In genomic region chr17:8740486-8740885, GRCh38 we compare ENCODE assay signal across 8 cellular contexts.
DNase-seq lines count a peak whose midpoint lies in the region; ATAC-seq lines count a peak whose summit lies in the region.

No MANE protein-coding gene starts in this region.

- H3K27me3 Mint-ChIP-seq in stimulated activated naive CD8-positive, alpha-beta T cell treated with anti-CD3 and anti-CD28 coated beads, Interleukin-15, amount 100 ng/mL, for 72 hours: no peaks in the 10 kb centered on the region

- peak; percentile 30 for DNase-seq in NCI-H82 (lab: John Stamatoyannopoulos, UW)
- no peak for DNase-seq in NCI-H82 treated with DMSO at 0.1 percent for 48 hours (lab: John Stamatoyannopoulos, UW; ENCODE audit: unreplicated experiment)
- DNase-seq in activated CD8-positive, alpha-beta memory T cell treated with anti-CD3 and anti-CD28 coated beads, Interleukin-2, amount 50 U/mL, for 1 hour (ENCODE audit: extremely low read depth): peak; percentile 35
- peak; percentile 72 for DNase-seq in islet precursor cell
- DNase-seq in stimulated activated naive CD8-positive, alpha-beta T cell treated with anti-CD3 and anti-CD28 coated beads, Interleukin-15, amount 100 ng/mL, for 72 hours: peak; percentile 32 to 57

- peak overlapping the region; percentile 84 to 97 for H3K27ac Mint-ChIP-seq in stimulated activated naive CD8-positive, alpha-beta T cell treated with anti-CD3 and anti-CD28 coated beads, Interleukin-15, amount 100 ng/mL, for 72 hours

- peak overlapping the region; percentile 77 to 78 for H3K4me3 Mint-ChIP-seq in stimulated activated naive CD8-positive, alpha-beta T cell treated with anti-CD3 and anti-CD28 coated beads, Interleukin-15, amount 100 ng/mL, for 72 hours

- H3K4me1 Mint-ChIP-seq in stimulated activated naive CD8-positive, alpha-beta T cell treated with anti-CD3 and anti-CD28 coated beads, Interleukin-15, amount 100 ng/mL, for 72 hours: peaks cover 30% of the 10 kb centered on the region

- H3K9me3 Mint-ChIP-seq in stimulated activated naive CD8-positive, alpha-beta T cell treated with anti-CD3 and anti-CD28 coated beads, Interleukin-15, amount 100 ng/mL, for 72 hours: no peaks in the 10 kb centered on the region

- peak; percentile 74 for ATAC-seq in stimulated activated naive CD8-positive, alpha-beta T cell treated with anti-CD3 and anti-CD28 coated beads, Interleukin-15, amount 100 ng/mL, for 72 hours
- ATAC-seq in HG03520 (IDR thresholded peaks at IDR 0.05; ENCODE audit: unreplicated experiment) (no peak), HG02798 (IDR thresholded peaks at IDR 0.05; ENCODE audit: poor library complexity, unreplicated experiment) (no peak), GM18868 (IDR thresholded peaks at IDR 0.05; ENCODE audit: unreplicated experiment) (no peak)
